13 cellular contexts compared by ENCODE assay signal in the genomic region with DNA sequence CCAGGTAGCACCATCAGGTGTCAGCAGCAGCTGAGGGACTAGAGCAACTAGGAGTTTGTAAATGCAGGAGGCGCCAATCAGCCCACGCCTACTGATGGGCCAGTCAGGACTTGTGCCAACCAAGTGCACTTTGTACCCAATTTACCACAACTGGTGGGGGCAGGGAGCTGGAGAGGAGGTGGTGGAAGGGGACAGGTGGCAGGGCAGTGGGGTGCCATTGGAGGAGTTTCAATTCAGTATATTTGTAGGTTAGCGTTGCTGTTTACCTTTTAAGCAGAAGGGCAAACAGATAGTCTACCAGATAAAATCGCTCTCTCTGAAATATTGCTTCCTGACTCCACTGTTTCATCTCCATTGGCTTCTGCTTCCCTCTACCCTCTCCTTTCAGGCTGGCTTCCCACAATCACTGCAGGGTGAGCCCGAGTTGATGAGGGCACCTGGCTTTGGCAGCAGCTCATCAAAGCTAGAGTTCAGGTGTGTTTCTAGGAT.
DNase-seq lines count a peak whose midpoint lies in the region; ATAC-seq, FAIRE-seq and TF ChIP-seq lines count a peak whose summit lies in the region.
"Had no signal": no experiment of that assay in that cellular context is flagged by ENCODE, and none has a peak within 500 bp of the region (broad histone marks: within the 10 kb centered on the region; RNA-seq: fewer than 3 reads in every experiment).

No MANE protein-coding gene starts in this region.

- ATAC-seq in natural killer cell = no peak
- ATAC-seq: activated CD4-positive, alpha-beta T cell treated with anti-CD3 and anti-CD28 coated beads for 36 hours had no signal

- no peak overlapping the region for H3K27ac Mint-ChIP-seq in natural killer cell
- H3K27ac Mint-ChIP-seq: activated CD4-positive, alpha-beta T cell treated with anti-CD3 and anti-CD28 coated beads for 36 hours had no signal

- DNase-seq in NCI-H524 (lab: John Stamatoyannopoulos, UW) (peak; percentile 55 to 62), NCI-H524 treated with DMSO at 0.1 percent for 48 hours (lab: John Stamatoyannopoulos, UW) (no peak), NCI-H510A treated with DMSO at 0.1 percent for 48 hours (lab: John Stamatoyannopoulos, UW) (peak; percentile 87), epithelial cell of esophagus (ENCODE audit: low read depth) (peak; percentile 59), ureter (ENCODE audit: low spot score) (peak; percentile 70), natural killer cell (no peak), HTR-8/SVneo (ENCODE audit: insufficient read length, low spot score) (no peak)
- no peak for DNase-seq in activated CD4-positive, CD25-positive, alpha-beta regulatory T cell (lab: John Stamatoyannopoulos, UW)
- DNase-seq: 8988T; activated CD4-positive, alpha-beta T cell treated with anti-CD3 and anti-CD28 coated beads for 36 hours; activated gamma-delta T cell; stimulated activated naive CD4-positive, alpha-beta T cell had no signal

- no peak for FAIRE-seq in HTR-8/SVneo (lab: Jason Lieb, UNC)

- no peaks in the 10 kb centered on the region for H3K4me1 Mint-ChIP-seq in natural killer cell

- no peak overlapping the region for H3K4me3 ChIP-seq in epithelial cell of esophagus (ENCODE audit: low read length)

- no peak for TF ChIP-seq CTCF in epithelial cell of esophagus (IDR thresholded peaks at IDR 0.05; ENCODE audit: insufficient read depth, low read depth, low read length, missing control alignments)
- no peak for TF ChIP-seq CTCF in natural killer cell (IDR thresholded peaks at IDR 0.05)

- intact Hi-C loops in natural killer cell (cut with micrococcal nuclease) = no loop called here

- peaks cover 4 to 36% of the 10 kb centered on the region in 2 donors for H3K27me3 Mint-ChIP-seq in natural killer cell (ENCODE audit: low read depth in 2 of 2)
- H3K27me3 Mint-ChIP-seq: activated CD4-positive, alpha-beta T cell treated with anti-CD3 and anti-CD28 coated beads for 36 hours had no signal

- no peaks in the 10 kb centered on the region for H3K9me3 Mint-ChIP-seq in natural killer cell
- H3K9me3 Mint-ChIP-seq: central memory CD8-positive, alpha-beta T cell had no signal

- no peak overlapping the region for H3K4me3 Mint-ChIP-seq in natural killer cell
- H3K4me3 Mint-ChIP-seq: activated CD4-positive, alpha-beta T cell treated with anti-CD3 and anti-CD28 coated beads for 36 hours; central memory CD8-positive, alpha-beta T cell had no signal

- no peaks in the 10 kb centered on the region for H3K36me3 Mint-ChIP-seq in natural killer cell

Comparison
In these comparisons a context has a peak if more than half of its experiments do, and no peak if none do; other contexts are left out.
1. DNase-seq: peak in NCI-H524 (2 of 2), NCI-H510A treated with DMSO at 0.1 percent for 48 hours (single experiment), epithelial cell of esophagus (single experiment) and ureter (single experiment); none in NCI-H524 treated with DMSO at 0.1 percent for 48 hours (single experiment), activated CD4-positive, CD25-positive, alpha-beta regulatory T cell (0 of 4), natural killer cell (single experiment) and HTR-8/SVneo (single experiment).